In genomic region chr19:29694669-29695627, GRCh38 we compare ENCODE assay signal across 8 cellular contexts. TPM values are rescaled to one million over a fixed set of nuclear protein-coding genes. Genes with fewer than 3 reads are reported as not detected.
DNase-seq lines count a peak whose midpoint lies in the region; ATAC-seq, FAIRE-seq and TF ChIP-seq lines count a peak whose summit lies in the region.

No MANE protein-coding gene starts in this region.

- TF ChIP-seq EP300 in Ishikawa (IDR thresholded peaks at IDR 0.05; ENCODE audit: borderline replicate concordance) = no peak

- peak; percentile 91 for TF ChIP-seq CTCF in glutamatergic neuron (IDR thresholded peaks at IDR 0.05; ENCODE audit: partially characterized antibody, unreplicated experiment)

- DNase-seq in D341Med (ENCODE audit: low spot score) (peak; percentile 89), glutamatergic neuron (peak; percentile 95), pons (ENCODE audit: low spot score) (peak; percentile 94), urothelium cell line (ENCODE audit: low spot score) (peak; percentile 85)
- DNase-seq in activated naive CD4-positive, alpha-beta T cell treated with anti-CD3 and anti-CD28 coated beads, Interleukin-2, amount 50 U/mL, for 16 hours = peak; percentile 84

- peaks cover 10% of the 10 kb centered on the region for H3K27me3 Mint-ChIP-seq in glutamatergic neuron (ENCODE audit: unreplicated experiment)

- H3K27ac Mint-ChIP-seq in glutamatergic neuron (ENCODE audit: unreplicated experiment) = peak overlapping the region; percentile 87

- no peak overlapping the region for H3K4me3 Mint-ChIP-seq in glutamatergic neuron (ENCODE audit: unreplicated experiment)

- peak; percentile 89 for ATAC-seq in GM21390 (IDR thresholded peaks at IDR 0.05; ENCODE audit: unreplicated experiment)
- peak; percentile 100 for ATAC-seq in SK-N-SH treated with all-trans-retinoic acid at 6 μM for 48 hours

- peak; percentile 98 for FAIRE-seq in urothelium cell line (lab: Jason Lieb, UNC)

- H3K9me3 Mint-ChIP-seq in glutamatergic neuron (ENCODE audit: unreplicated experiment) = peaks cover 9% of the 10 kb centered on the region

- TF ChIP-seq RAD21 in Ishikawa (IDR thresholded peaks at IDR 0.05; ENCODE audit: low read depth) = peak; percentile 64

- no peaks in the 10 kb centered on the region for H3K36me3 Mint-ChIP-seq in glutamatergic neuron (ENCODE audit: unreplicated experiment)

- peaks cover 9% of the 10 kb centered on the region for H3K4me1 Mint-ChIP-seq in glutamatergic neuron (ENCODE audit: low read depth, unreplicated experiment)

TF ChIP-seq in Ishikawa, 13 proteins besides CTCF, POLR2A, EP300 and RAD21:
- no peak for TF ChIP-seq REST (IDR thresholded peaks at IDR 0.05; ENCODE audit: low read depth)

TF ChIP-seq in SK-N-SH treated with all-trans-retinoic acid at 6 μM for 48 hours, 23 proteins besides CTCF, POLR2A, EP300 and RAD21:
- TF ChIP-seq BACH2 (CRISPR knock-in tag; IDR thresholded peaks at IDR 0.05; ENCODE audit: borderline replicate concordance) (no peak), RARB (CRISPR knock-in tag; IDR thresholded peaks at IDR 0.05) (no peak), TCF4 (CRISPR knock-in tag; IDR thresholded peaks at IDR 0.05; ENCODE audit: borderline replicate concordance) (peak; percentile 55; the same call in 1 of the 2 replicates), ZFP30 (CRISPR knock-in tag; IDR thresholded peaks at IDR 0.05) (no peak), ZNF8 (CRISPR knock-in tag; IDR thresholded peaks at IDR 0.05) (peak; percentile 88), ISL1 (CRISPR knock-in tag; IDR thresholded peaks at IDR 0.05) (no peak), CSRNP3 (CRISPR knock-in tag; IDR thresholded peaks at IDR 0.05) (no peak), ZNF565 (CRISPR knock-in tag; conservative IDR thresholded peaks at IDR 0.05; ENCODE audit: low read depth) (no peak), SNAI2 (CRISPR knock-in tag; IDR thresholded peaks at IDR 0.05) (no peak), CREB5 (CRISPR knock-in tag; IDR thresholded peaks at IDR 0.05; ENCODE audit: low read depth) (no peak), ARNTL (CRISPR knock-in tag; IDR thresholded peaks at IDR 0.05; ENCODE audit: borderline replicate concordance, low read depth) (no peak), OSR1 (CRISPR knock-in tag; IDR thresholded peaks at IDR 0.05) (no peak)
- TF ChIP-seq, protein P1, sequence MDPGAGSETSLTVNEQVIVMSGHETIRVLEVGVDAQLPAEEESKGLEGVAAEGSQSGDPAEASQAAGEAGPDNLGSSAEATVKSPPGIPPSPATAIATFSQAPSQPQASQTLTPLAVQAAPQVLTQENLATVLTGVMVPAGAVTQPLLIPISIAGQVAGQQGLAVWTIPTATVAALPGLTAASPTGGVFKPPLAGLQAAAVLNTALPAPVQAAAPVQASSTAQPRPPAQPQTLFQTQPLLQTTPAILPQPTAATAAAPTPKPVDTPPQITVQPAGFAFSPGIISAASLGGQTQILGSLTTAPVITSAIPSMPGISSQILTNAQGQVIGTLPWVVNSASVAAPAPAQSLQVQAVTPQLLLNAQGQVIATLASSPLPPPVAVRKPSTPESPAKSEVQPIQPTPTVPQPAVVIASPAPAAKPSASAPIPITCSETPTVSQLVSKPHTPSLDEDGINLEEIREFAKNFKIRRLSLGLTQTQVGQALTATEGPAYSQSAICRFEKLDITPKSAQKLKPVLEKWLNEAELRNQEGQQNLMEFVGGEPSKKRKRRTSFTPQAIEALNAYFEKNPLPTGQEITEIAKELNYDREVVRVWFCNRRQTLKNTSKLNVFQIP (CRISPR knock-in tag; IDR thresholded peaks at IDR 0.05; ENCODE audit: borderline replicate concordance, low read depth) = no peak

RNA-seq across cellular contexts. Expression of gene C19orf12, which starts 20.1 kb away (rescaled TPM):
- total RNA-seq in glutamatergic neuron (ENCODE audit: unreplicated experiment) = 66.7 TPM

RNA-seq across cellular contexts. Expression of gene PLEKHF1, which starts 29.7 kb away (rescaled TPM):
- 0.96 TPM for total RNA-seq in glutamatergic neuron (ENCODE audit: unreplicated experiment)

Comparison
In these comparisons a context has a peak if more than half of its experiments do, and no peak if none do; other contexts are left out.
1. Peak in every context shown above with its lines: DNase-seq and ATAC-seq.